26 cellular contexts compared by ENCODE assay signal in the genomic region with DNA sequence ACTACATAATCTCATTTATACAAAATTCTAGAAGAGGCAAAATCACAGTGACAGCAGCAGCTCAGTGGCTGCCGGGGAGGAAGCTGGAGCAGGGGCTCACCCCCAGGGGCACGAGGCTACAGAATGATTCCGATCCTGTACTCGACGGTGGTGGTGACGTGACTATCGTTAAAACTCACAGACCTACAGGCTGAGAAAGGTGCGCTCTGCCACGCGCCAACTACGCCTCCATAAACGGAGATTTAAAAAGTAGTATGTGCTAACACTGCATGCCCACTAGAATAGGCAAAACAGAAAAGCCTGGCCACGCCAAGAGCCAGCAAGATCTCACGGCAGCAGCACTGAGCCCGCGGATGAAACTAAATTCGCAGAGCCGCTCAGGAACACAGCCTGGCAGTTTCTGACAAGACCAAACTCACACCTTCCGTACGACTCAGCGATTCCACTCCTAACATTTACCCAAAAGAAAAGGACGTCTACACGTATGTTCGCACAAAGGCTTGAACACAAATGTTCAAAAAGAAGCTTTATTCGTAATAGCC.
"Had no signal": no experiment of that assay in that cellular context is flagged by ENCODE, and none has a peak within 500 bp of the region (broad histone marks: within the 10 kb centered on the region; RNA-seq: fewer than 3 reads in every experiment).

No MANE protein-coding gene starts in this region.

- H3K27me3 Mint-ChIP-seq: activated naive CD8-positive, alpha-beta T cell; activated T-cell treated with anti-CD3 and anti-CD28 coated beads, Interleukin-2, amount 50 U/mL, for 24 hours; central memory CD8-positive, alpha-beta T cell; T-cell had no signal

- ATAC-seq: gastrocnemius medialis; stimulated activated naive CD8-positive, alpha-beta T cell treated with anti-CD3 and anti-CD28 coated beads, Interleukin-15, Interleukin-2, amounts not matched to agents 100 U/mL and 50 U/mL, for 24 hours; T-cell had no signal

- H3K27ac ChIP-seq: breast epithelium, coronary artery, esophagus squamous epithelium, gastrocnemius medialis, prostate gland, tibial nerve, WERI-Rb-1 had no signal

- H3K4me1 ChIP-seq: breast epithelium, prostate gland had no signal

- H3K9me3 ChIP-seq: breast epithelium, esophagus squamous epithelium, gastrocnemius medialis, prostate gland, tibial nerve had no signal

- H3K27me3 ChIP-seq: breast epithelium, esophagus squamous epithelium, gastrocnemius medialis, tibial nerve had no signal

- H3K27ac Mint-ChIP-seq: activated T-helper 2 cell treated with anti-CD3 and anti-CD28 coated beads, Interferon-gamma antibody, Interleukin-2, Interleukin-4, amounts not matched to agents 10 μg/mL and 5 μg/mL and 100 μg/mL, durations not matched to agents 14 hours and 24 hours and 36 hours; nephron progenitor cell; T-cell; T-helper 2 cell treated with Interferon-gamma antibody and Interleukin-4, amounts not matched to agents 5 μg/mL and 100 μg/mL, for 36 hours had no signal

- H3K36me3 ChIP-seq: breast epithelium, esophagus squamous epithelium, gastrocnemius medialis, prostate gland, tibial nerve, WERI-Rb-1 had no signal

- H3K4me3 ChIP-seq: breast epithelium, coronary artery, esophagus squamous epithelium, gastrocnemius medialis, prostate gland, tibial nerve had no signal

- DNase-seq: activated CD4-positive, alpha-beta T cell treated with anti-CD3 and anti-CD28 coated beads for 1 hour; activated CD8-positive, alpha-beta memory T cell treated with anti-CD3 and anti-CD28 coated beads for 24 hours; activated CD8-positive, alpha-beta memory T cell treated with anti-CD3 and anti-CD28 coated beads, Interleukin-2, amount 50 U/mL, for 4 hours; activated naive CD4-positive, alpha-beta T cell; activated T-cell treated with anti-CD3 and anti-CD28 coated beads, Interleukin-2, amount 50 U/mL, for 24 hours; esophagus squamous epithelium; gastrocnemius medialis; hippocampal formation; mesenchymal stem cell; nephron progenitor cell; nucleus accumbens; stimulated activated CD4-positive, alpha-beta T cell treated with anti-CD3 and anti-CD28 coated beads, Interleukin-4, amount 100 ng/mL, for 24 hours; stimulated activated naive CD8-positive, alpha-beta T cell treated with anti-CD3 and anti-CD28 coated beads, Interleukin-15, Interleukin-2, amounts not matched to agents 100 U/mL and 50 U/mL, for 24 hours; substantia nigra; T-cell; WERI-Rb-1 had no signal

- FAIRE-seq: astrocyte, urothelium cell line had no signal

- H3K9me3 Mint-ChIP-seq: central memory CD8-positive, alpha-beta T cell; T-helper 2 cell treated with Interferon-gamma antibody and Interleukin-4, amounts not matched to agents 5 μg/mL and 100 μg/mL, for 36 hours had no signal

- H3K4me3 Mint-ChIP-seq: activated naive CD8-positive, alpha-beta T cell; activated T-cell treated with anti-CD3 and anti-CD28 coated beads, Interleukin-2, amount 50 U/mL, for 24 hours; central memory CD8-positive, alpha-beta T cell; nephron progenitor cell; T-cell; T-helper 2 cell treated with Interferon-gamma antibody and Interleukin-4, amounts not matched to agents 5 μg/mL and 100 μg/mL, for 36 hours had no signal
